ENCODE assay signal across 2 cellular contexts in genomic region chr13:37407156-37407555, GRCh38.
TF ChIP-seq lines count a peak whose summit lies in the region.

No MANE protein-coding gene starts in this region.

TF ChIP-seq in SK-N-SH, 30 proteins besides CTCF, POLR2A, EP300 and RAD21 (continued from another document):
- TF ChIP-seq USF2 (IDR thresholded peaks at IDR 0.05; ENCODE audit: borderline replicate concordance, low read depth, low read length) (no peak), SIN3A (IDR thresholded peaks at IDR 0.05; ENCODE audit: borderline replicate concordance, low read depth, low read length) (no peak), GABPA (IDR thresholded peaks at IDR 0.05; ENCODE audit: low read depth) (no peak), RFX5 (IDR thresholded peaks at IDR 0.05; ENCODE audit: low read length) (no peak), GATA2 (CRISPR knock-in tag; IDR thresholded peaks at IDR 0.05) (no peak), MXI1 (IDR thresholded peaks at IDR 0.05; ENCODE audit: low read depth, low read length) (no peak), NFIC (IDR thresholded peaks at IDR 0.05; ENCODE audit: borderline replicate concordance) (no peak), REST (IDR thresholded peaks at IDR 0.05; ENCODE audit: low read depth, low read length) (no peak)

TF ChIP-seq in SK-N-SH treated with all-trans-retinoic acid at 6 μM for 48 hours, 23 proteins besides CTCF, POLR2A, EP300 and RAD21 (continued from another document):
- no peak for TF ChIP-seq POU6F1 (CRISPR knock-in tag; IDR thresholded peaks at IDR 0.05; ENCODE audit: borderline replicate concordance, low read depth)
